Comparison of ENCODE assay signal across 10 cellular contexts in the genomic region with DNA sequence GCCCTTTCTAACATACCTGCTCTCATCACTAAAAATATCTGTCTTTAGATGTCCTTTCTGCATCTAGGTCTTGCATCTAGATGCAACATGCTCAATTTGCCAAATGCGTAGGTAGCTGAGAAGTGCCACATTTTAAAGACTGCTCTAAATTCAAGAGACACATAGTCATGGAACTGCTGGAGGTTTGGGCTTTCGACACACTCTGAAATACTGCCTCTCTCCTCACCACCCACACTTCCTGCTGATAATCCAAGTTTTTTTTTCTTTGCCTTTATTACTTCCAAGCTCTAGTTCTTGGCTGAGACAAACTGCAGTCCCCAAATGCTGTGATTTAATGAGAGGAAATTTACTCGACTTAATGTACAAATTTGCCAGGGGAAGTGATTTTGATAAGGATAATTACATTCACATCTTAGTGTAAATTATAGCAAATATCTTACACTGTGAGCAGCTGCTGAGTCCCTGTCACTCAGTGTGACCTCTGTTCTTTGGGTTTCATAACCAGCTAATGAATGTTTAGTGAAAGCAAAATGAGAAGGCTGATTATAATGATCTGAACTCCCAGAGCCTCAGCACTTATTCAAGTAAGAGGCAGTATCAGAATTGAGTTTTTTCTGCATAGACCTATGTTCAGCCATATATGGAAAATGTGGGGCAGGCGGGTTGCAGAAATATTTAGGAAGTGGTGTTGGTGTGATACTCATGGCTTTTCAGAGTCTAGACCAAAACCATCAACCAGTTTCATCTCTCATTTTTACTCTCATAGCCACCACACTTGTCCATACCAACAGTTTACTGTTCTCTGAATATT.
DNase-seq lines count a peak whose midpoint lies in the region; ATAC-seq lines count a peak whose summit lies in the region.
"Had no signal": no experiment of that assay in that cellular context is flagged by ENCODE, and none has a peak within 500 bp of the region (broad histone marks: within the 10 kb centered on the region; RNA-seq: fewer than 3 reads in every experiment).

No MANE protein-coding gene starts in this region.

- DNase-seq in CD1c-positive myeloid dendritic cell (ENCODE audit: extremely low spot score) (peak; percentile 25), activated gamma-delta T cell treated with Interleukin-2 at 50 U/mL for 16 hours (no peak), NCI-H82 treated with DMSO at 0.1 percent for 48 hours (lab: John Stamatoyannopoulos, UW; ENCODE audit: unreplicated experiment) (no peak), SW 1271 (lab: John Stamatoyannopoulos, UW) (no peak)
- DNase-seq in T-helper 2 cell treated with Interferon-gamma antibody and Interleukin-4, amounts not matched to agents 5 μg/mL and 100 μg/mL, for 36 hours (ENCODE audit: low spot score) = peak; percentile 17
- no peak for DNase-seq in stimulated activated CD4-positive, alpha-beta T cell treated with anti-CD3 and anti-CD28 coated beads, Interleukin-4, amount 100 ng/mL, for 1 hour
- DNase-seq: foreskin melanocyte; stimulated activated naive CD4-positive, alpha-beta T cell had no signal

- peaks cover 13% of the 10 kb centered on the region for H3K4me1 Mint-ChIP-seq in T-helper 2 cell treated with Interferon-gamma antibody and Interleukin-4, amounts not matched to agents 5 μg/mL and 100 μg/mL, for 36 hours (ENCODE audit: low read depth)

- no peaks in the 10 kb centered on the region for H3K36me3 Mint-ChIP-seq in T-helper 2 cell treated with Interferon-gamma antibody and Interleukin-4, amounts not matched to agents 5 μg/mL and 100 μg/mL, for 36 hours (ENCODE audit: low read depth)

- no peak overlapping the region for H3K4me3 Mint-ChIP-seq in T-helper 2 cell treated with Interferon-gamma antibody and Interleukin-4, amounts not matched to agents 5 μg/mL and 100 μg/mL, for 36 hours

- H3K9me3 Mint-ChIP-seq in T-helper 2 cell treated with Interferon-gamma antibody and Interleukin-4, amounts not matched to agents 5 μg/mL and 100 μg/mL, for 36 hours = no peaks in the 10 kb centered on the region

- peaks cover 42% of the 10 kb centered on the region for H3K27me3 Mint-ChIP-seq in T-helper 2 cell treated with Interferon-gamma antibody and Interleukin-4, amounts not matched to agents 5 μg/mL and 100 μg/mL, for 36 hours (ENCODE audit: low read depth)

- no peak overlapping the region for H3K27ac Mint-ChIP-seq in T-helper 2 cell treated with Interferon-gamma antibody and Interleukin-4, amounts not matched to agents 5 μg/mL and 100 μg/mL, for 36 hours

- ATAC-seq in GM19324 (IDR thresholded peaks at IDR 0.05; ENCODE audit: low FRiP score, unreplicated experiment) = peak; percentile 71
- peak; percentile 83 for ATAC-seq in HG03039 (IDR thresholded peaks at IDR 0.05; ENCODE audit: unreplicated experiment)

Comparison
In these comparisons a context has a peak if more than half of its experiments do, and no peak if none do; other contexts are left out.
1. DNase-seq: peak in CD1c-positive myeloid dendritic cell (single experiment) and T-helper 2 cell treated with Interferon-gamma antibody and Interleukin-4, amounts not matched to agents 5 μg/mL and 100 μg/mL, for 36 hours (single experiment); none in activated gamma-delta T cell treated with Interleukin-2 at 50 U/mL for 16 hours (single experiment), NCI-H82 treated with DMSO at 0.1 percent for 48 hours (single experiment), SW 1271 (0 of 2) and stimulated activated CD4-positive, alpha-beta T cell treated with anti-CD3 and anti-CD28 coated beads, Interleukin-4, amount 100 ng/mL, for 1 hour (single experiment).